ENCODE assay signal across 37 cellular contexts in genomic region chr2:38912619-38913018, GRCh38. TPM values are rescaled to one million over a fixed set of nuclear protein-coding genes. Genes with fewer than 3 reads are reported as not detected.
DNase-seq lines count a peak whose midpoint lies in the region; ATAC-seq, FAIRE-seq and TF ChIP-seq lines count a peak whose summit lies in the region.
"Had no signal": no experiment of that assay in that cellular context is flagged by ENCODE, and none has a peak within 500 bp of the region (broad histone marks: within the 10 kb centered on the region; RNA-seq: fewer than 3 reads in every experiment).

No MANE protein-coding gene starts in this region.

- BruUV-seq in HepG2 (replicated peaks; lab: Mats Ljungman, UMichigan): no TSS peak
- BruUV-seq in K562 (replicated peaks; lab: Mats Ljungman, UMichigan): no TSS peak

- CTCF ChIA-PET in HepG2 (lab: Yijun Ruan, JAX; ENCODE audit: low intra/inter-chr PET ratio, low total read pairs): no interaction called here
- CTCF ChIA-PET in K562 (lab: Yijun Ruan, JAX; ENCODE audit: low intra/inter-chr PET ratio): no interaction called here

- H3K9ac ChIP-seq in HepG2 (ENCODE audit: insufficient read depth, low read depth, low read length): no peak overlapping the region
- H3K9ac ChIP-seq in K562 (ENCODE audit: insufficient read depth in 1 of 2, low read depth in 2 of 2, low read length in 2 of 2): no peak overlapping the region
- H3K9ac ChIP-seq in skeletal muscle tissue (ENCODE audit: low read depth in 1 of 3, low read length in 3 of 3): no peak overlapping the region
- H3K9ac ChIP-seq: BLaER1; BLaER1 treated with 17β-estradiol and CSF1 and Interleukin-3, amounts not matched to agents 10 nM and 100 nM had no signal

- H3K9me1 ChIP-seq in K562 (ENCODE audit: control insufficient read depth, insufficient read depth, low read length): no peaks in the 10 kb centered on the region

- TF ChIP-seq CTCF in HepG2 (CRISPR knock-in tag; IDR thresholded peaks at IDR 0.05) (no peak), right lobe of liver (IDR thresholded peaks at IDR 0.05) (no peak), adrenal gland (IDR thresholded peaks at IDR 0.05) (no peak), K562 (IDR thresholded peaks at IDR 0.05 in 2 of 3, conservative IDR thresholded peaks at IDR 0.05 in 1 of 3; ENCODE audit: insufficient read depth in 2 of 3, low read depth in 1 of 3, low read length in 3 of 3) (no peak), coronary artery (IDR thresholded peaks at IDR 0.05) (no peak), foreskin keratinocyte (conservative IDR thresholded peaks at IDR 0.05) (no peak)

- H3K4me2 ChIP-seq in HepG2 (ENCODE audit: low read depth, low read length) (no peak overlapping the region), K562 (ENCODE audit: insufficient read depth, low read length) (no peak overlapping the region)
- H3K4me2 ChIP-seq: A549; BLaER1; BLaER1 treated with 17β-estradiol and CSF1 and Interleukin-3, amounts not matched to agents 10 nM and 100 nM had no signal

- in situ Hi-C loops in HepG2 (cut with HindIII; ENCODE audit: extremely low pct_ligation_motif_present, low pct_unique_long_range_greater_than_20kb) (no loop called here), K562 (cut with MboI) (no loop called here)

- TF ChIP-seq POLR2A in HepG2 (IDR thresholded peaks at IDR 0.05; ENCODE audit: insufficient read depth in 1 of 2, low read depth in 2 of 2, low read length in 2 of 2) (no peak), right lobe of liver (IDR thresholded peaks at IDR 0.05) (no peak), adrenal gland (IDR thresholded peaks at IDR 0.05) (no peak), K562 (conservative IDR thresholded peaks at IDR 0.05) (no peak)

- intact Hi-C loops in HepG2 (cut with micrococcal nuclease; ENCODE audit: unreplicated experiment): no loop called here
- intact Hi-C loops in right lobe of liver (cut with DNase I): no loop called here
- intact Hi-C loops in adrenal gland (cut with DNase I): no loop called here
- intact Hi-C loops in K562 (cut with micrococcal nuclease): loop anchor here (5.0 kb wide), 1 partner anchor 65 kb away; no protein-coding TSS in a partner anchor

- WGBS in HepG2 (ENCODE audit: low lambda C conversion rate): 0% methylated on average over 1 of the region's 1 CpG
- whole genome bisulfite sequencing in right lobe of liver (ENCODE audit: insufficient coverage, low coverage, low lambda C conversion rate, missing lambda C conversion rate): 70% methylated on average over 1 of the region's 1 CpG
- 58 to 88% (median 75%) methylated on average over 1 of the region's 1 CpG for WGBS in adrenal gland, 4 donors
- WGBS in K562 (ENCODE audit: insufficient coverage, low coverage, missing lambda C conversion rate): 15% methylated on average over 1 of the region's 1 CpG

- no peak for TF ChIP-seq RAD21 in HepG2 (CRISPR knock-in tag; IDR thresholded peaks at IDR 0.05)
- TF ChIP-seq RAD21 in K562 (CRISPR knock-in tag; conservative IDR thresholded peaks at IDR 0.05 in 1 of 2, IDR thresholded peaks at IDR 0.05 in 1 of 2): no peak

- H2AFZ ChIP-seq in HepG2 (ENCODE audit: low read length) (no peak overlapping the region), K562 (ENCODE audit: low read depth, low read length) (no peak overlapping the region)

- POLR2A ChIA-PET in HepG2 (lab: Yijun Ruan, JAX) (no interaction called here), K562 (lab: Yijun Ruan, JAX) (interaction anchor here (0.9 to 1.6 kb wide), 4 partner anchors 11 to 35 kb away, joined by 3 to 4 read pairs (median 3); no protein-coding TSS in a partner anchor)

- H3K27ac ChIP-seq in HepG2 (ENCODE audit: extremely low read length, insufficient read depth, low read length) (no peak overlapping the region), right lobe of liver (no peak overlapping the region), adrenal gland (peak overlapping the region in 3 of 5 donors; percentile 12 to 25 (median 15)), K562 (ENCODE audit: extremely low read depth, low read depth, low read length) (no peak overlapping the region), skeletal muscle tissue (ENCODE audit: low read depth, low read length) (peak overlapping the region; percentile 16), coronary artery (no peak overlapping the region), foreskin keratinocyte (no peak overlapping the region)
- H3K27ac ChIP-seq: 22Rv1; A549; BLaER1; BLaER1 treated with 17β-estradiol and CSF1 and Interleukin-3, amounts not matched to agents 10 nM and 100 nM; C4-2B had no signal

- ATAC-seq in HepG2 (no peak), right lobe of liver (no peak), K562 (no peak), foreskin keratinocyte (no peak)
- ATAC-seq: A549; CD8-positive, alpha-beta T cell had no signal

- H3K36me3 ChIP-seq in HepG2 (replicated peaks in 1 of 2; ENCODE audit: control insufficient read depth in 1 of 2, insufficient read depth in 2 of 2, low read length in 2 of 2): no peaks in the 10 kb centered on the region
- no peaks in the 10 kb centered on the region for H3K36me3 ChIP-seq in right lobe of liver
- no peaks in the 10 kb centered on the region for H3K36me3 ChIP-seq in adrenal gland (replicated peaks in 1 of 2)
- no peaks in the 10 kb centered on the region for H3K36me3 ChIP-seq in K562 (ENCODE audit: control insufficient read depth, insufficient read depth, low read length)
- no peaks in the 10 kb centered on the region for H3K36me3 ChIP-seq in skeletal muscle tissue (ENCODE audit: control insufficient read depth in 3 of 3, insufficient read depth in 3 of 3, low read length in 3 of 3)
- H3K36me3 ChIP-seq: BE2C; BLaER1; BLaER1 treated with 17β-estradiol and CSF1 and Interleukin-3, amounts not matched to agents 10 nM and 100 nM had no signal

- no peak overlapping the region for H3K4me3 ChIP-seq in HepG2 (replicated peaks in 1 of 3; ENCODE audit: insufficient read depth in 1 of 3, low read depth in 2 of 3, low read length in 3 of 3)
- no peak overlapping the region for H3K4me3 ChIP-seq in right lobe of liver
- H3K4me3 ChIP-seq in adrenal gland: no peak overlapping the region
- H3K4me3 ChIP-seq in K562: no peak overlapping the region
- H3K4me3 ChIP-seq in skeletal muscle tissue (ENCODE audit: low read length in 3 of 3): no peak overlapping the region
- no peak overlapping the region for H3K4me3 ChIP-seq in coronary artery
- H3K4me3 ChIP-seq: A549; BLaER1; BLaER1 treated with 17β-estradiol and CSF1 and Interleukin-3, amounts not matched to agents 10 nM and 100 nM had no signal

- no peaks in the 10 kb centered on the region for H3K79me2 ChIP-seq in HepG2 (ENCODE audit: insufficient read depth, low read length)
- H3K79me2 ChIP-seq in K562 (ENCODE audit: control insufficient read depth, insufficient read depth, low read length): no peaks in the 10 kb centered on the region

- H4K20me1 ChIP-seq in HepG2 (ENCODE audit: insufficient read depth, low read length) (no peaks in the 10 kb centered on the region), K562 (replicated peaks; ENCODE audit: control insufficient read depth, insufficient read depth, low read length) (no peaks in the 10 kb centered on the region)
- H4K20me1 ChIP-seq: BLaER1; BLaER1 treated with 17β-estradiol and CSF1 and Interleukin-3, amounts not matched to agents 10 nM and 100 nM had no signal

- TF ChIP-seq EP300 in HepG2 (IDR thresholded peaks at IDR 0.05; ENCODE audit: low read depth in 2 of 2, low read length in 2 of 2) (no peak), HepG2 (CRISPR knock-in tag; IDR thresholded peaks at IDR 0.05; ENCODE audit: borderline replicate concordance) (no peak), K562 (IDR thresholded peaks at IDR 0.05; ENCODE audit: low read length) (no peak)

- H3K4me1 ChIP-seq in HepG2 (ENCODE audit: insufficient read depth, low read length) (peaks cover 14% of the 10 kb centered on the region), right lobe of liver (no peaks in the 10 kb centered on the region), adrenal gland (replicated peaks in 1 of 2) (peaks cover 12 to 24% of the 10 kb centered on the region in 2 donors), K562 (replicated peaks in 1 of 2; ENCODE audit: control insufficient read depth in 2 of 2, insufficient read depth in 2 of 2, low read length in 2 of 2) (no peaks in the 10 kb centered on the region), skeletal muscle tissue (ENCODE audit: control insufficient read depth in 3 of 3, insufficient read depth in 3 of 3, low read length in 3 of 3) (peaks cover 0 to 3% (median 0%) of the 10 kb centered on the region in 3 donors), foreskin keratinocyte (peaks cover 7% of the 10 kb centered on the region)
- H3K4me1 ChIP-seq: A549, BE2C, BLaER1, Caco-2 had no signal

- H3K9me3 ChIP-seq in HepG2 (ENCODE audit: low read length): no peaks in the 10 kb centered on the region
- H3K9me3 ChIP-seq in right lobe of liver: no peaks in the 10 kb centered on the region
- no peaks in the 10 kb centered on the region for H3K9me3 ChIP-seq in adrenal gland (replicated peaks in 1 of 3)
- H3K9me3 ChIP-seq in K562 (replicated peaks; ENCODE audit: control insufficient read depth, insufficient read depth, low read depth, low read length): no peaks in the 10 kb centered on the region
- no peaks in the 10 kb centered on the region for H3K9me3 ChIP-seq in skeletal muscle tissue (ENCODE audit: control insufficient read depth in 3 of 3, low read length in 3 of 3)
- H3K9me3 ChIP-seq: A549; BE2C; BLaER1; BLaER1 treated with 17β-estradiol and CSF1 and Interleukin-3, amounts not matched to agents 10 nM and 100 nM; Caco-2 had no signal

- no peaks in the 10 kb centered on the region for H3K27me3 ChIP-seq in HepG2 (ENCODE audit: control insufficient read depth in 1 of 2, insufficient read depth in 2 of 2, low read length in 2 of 2)
- H3K27me3 ChIP-seq in right lobe of liver: no peaks in the 10 kb centered on the region
- no peaks in the 10 kb centered on the region for H3K27me3 ChIP-seq in adrenal gland
- no peaks in the 10 kb centered on the region for H3K27me3 ChIP-seq in K562 (ENCODE audit: control insufficient read depth in 2 of 2, insufficient read depth in 2 of 2, low read length in 2 of 2)
- H3K27me3 ChIP-seq in skeletal muscle tissue (ENCODE audit: control insufficient read depth in 3 of 3, insufficient read depth in 3 of 3, low read length in 3 of 3): no peaks in the 10 kb centered on the region
- no peaks in the 10 kb centered on the region for H3K27me3 ChIP-seq in foreskin keratinocyte
- H3K27me3 ChIP-seq: BE2C; BLaER1; BLaER1 treated with 17β-estradiol and CSF1 and Interleukin-3, amounts not matched to agents 10 nM and 100 nM had no signal

- FAIRE-seq in HepG2 (lab: Jason Lieb, UNC) (no peak), K562 (lab: Jason Lieb, UNC) (no peak)
- FAIRE-seq: A204.1, A549, D721Med had no signal

- DNase-seq in HepG2 (ENCODE audit: low spot score): no peak
- no peak for DNase-seq in right lobe of liver
- no peak for DNase-seq in adrenal gland
- no peak for DNase-seq in K562 (ENCODE audit: extremely low read depth in 1 of 4, low spot score in 3 of 4)
- no peak for DNase-seq in coronary artery (ENCODE audit: low spot score)
- no peak for DNase-seq in foreskin keratinocyte
- DNase-seq in activated CD4-positive, alpha-beta T cell treated with anti-CD3 and anti-CD28 coated beads, Interleukin-2, amount 50 U/mL, for 1 hour: no peak
- DNase-seq: 8988T; ACHN; AML-193; BE2C; C1 segment of cervical spinal cord; Caco-2; Calu3; CD4-positive, alpha-beta memory T cell; CD4-positive, alpha-beta T cell; CD4-positive, CD25-positive, alpha-beta regulatory T cell; CD8-positive, alpha-beta memory T cell; CD8-positive, alpha-beta T cell; COR-L47; DMS 273 treated with DMSO at 0.1 percent for 48 hours; DMS153; DMS53; DMS79; DMS79 treated with DMSO at 0.1 percent for 48 hours; DND-41; EL had no signal

RNA-seq across cellular contexts. Expression of gene ARHGEF33, which starts 22.9 kb away (rescaled TPM):
- total RNA-seq in HepG2 (2016; rRNA removed; fragmentation: Illumina TruSeq; extraction: Trizol) (not detected in 2 replicates), right lobe of liver (under 1 TPM in 4 of 6 experiments, not detected in 2; 0.11 to 0.56 (median 0.29) TPM), adrenal gland (1 to 10 TPM in 5 of 8 donors, under 1 TPM in 3; 0.49 to 8.3 (median 1.5) TPM), K562 (2014; rRNA removed) (0.04 TPM in 1 of 2 replicates, not detected in the other), K562 (2014; rRNA removed; fragmentation: Illumina TruSeq; extraction: Trizol) (not detected in 2 replicates), K562 (2015; rRNA removed; fragmentation: Illumina TruSeq; extraction: Trizol) (0.04 TPM in 1 of 2 replicates, not detected in the other), K562 (2021) (0.02 TPM in 1 of 2 replicates, not detected in the other), skeletal muscle tissue (under 0.01 TPM), foreskin keratinocyte (0.28 and 0.37 TPM in 2 replicates)
- not detected in 2 replicates for total RNA-seq in HepG2 (2016; cell fraction: cytosol; rRNA removed; fragmentation: Illumina TruSeq; extraction: Trizol; ENCODE audit: low read depth)
- 0.04 TPM in 1 of 2 replicates, not detected in the other for total RNA-seq in HepG2 (2016; cell fraction: insoluble cytoplasmic fraction; rRNA removed; fragmentation: Illumina TruSeq; extraction: Trizol)
- not detected in 2 replicates for total RNA-seq in HepG2 (2016; cell fraction: membrane; rRNA removed; fragmentation: Illumina TruSeq; extraction: Trizol)
- total RNA-seq in HepG2 (2016; cell fraction: nucleus; rRNA removed; fragmentation: Illumina TruSeq; extraction: Trizol): 0.37 TPM in 1 of 2 replicates, not detected in the other
- polyA plus RNA-seq in HepG2 (2011; rRNA removed) (0.03 and 0.04 TPM in 2 replicates), adrenal gland (1 to 10 TPM; 1.5 to 2.1 (median 2.1) TPM), K562 (2011; rRNA removed) (0.01 and 0.03 TPM in 2 replicates), K562 (2014; fragmentation: Illumina TruSeq; extraction: Trizol) (not detected in 2 replicates), K562 (2014; fragmentation: Nextera tagmentation; extraction: Ambion mirVana) (under 1 TPM in 1 of 2 experiments, not detected in 1; 0.08 TPM), K562 (2014; rRNA removed) (not detected in 2 replicates), foreskin keratinocyte (0.18 and 0.34 TPM in 2 replicates)
- polyA plus RNA-seq in HepG2 (2011; cell fraction: cytosol; rRNA removed): 0.01 and 0.03 TPM in 2 replicates
- polyA plus RNA-seq in HepG2 (2011; cell fraction: nucleus; rRNA removed): 0.10 and 0.21 TPM in 2 replicates
- polyA plus RNA-seq in HepG2 (2012): 0.04 and 0.19 TPM in 2 replicates
- not detected in 2 replicates for polyA plus RNA-seq in HepG2 (2016; cell fraction: cytosol; fragmentation: Illumina TruSeq; extraction: Trizol; ENCODE audit: low read depth)
- polyA plus RNA-seq in HepG2 (2016; cell fraction: insoluble cytoplasmic fraction; fragmentation: Illumina TruSeq; extraction: Trizol; ENCODE audit: low read depth): not detected in 2 replicates
- not detected in 2 replicates for polyA plus RNA-seq in HepG2 (2016; cell fraction: membrane; fragmentation: Illumina TruSeq; extraction: Trizol; ENCODE audit: low read depth)
- polyA plus RNA-seq in HepG2 (2016; cell fraction: nucleus; fragmentation: Illumina TruSeq; extraction: Trizol; ENCODE audit: insufficient read depth, low read depth): 0.27 and 0.41 TPM in 2 replicates
- polyA minus RNA-seq in HepG2 (2011; rRNA and poly(A)+ RNA removed; ENCODE audit: low replicate concordance): 0.04 TPM in 1 of 2 replicates, not detected in the other
- not detected in 2 replicates for polyA minus RNA-seq in HepG2 (2011; cell fraction: cytosol; rRNA and poly(A)+ RNA removed)
- 0.39 and 1.5 TPM in 2 replicates for polyA minus RNA-seq in HepG2 (2011; cell fraction: nucleus; rRNA and poly(A)+ RNA removed)
- 0.35 TPM in 1 of 2 replicates, not detected in the other for total RNA-seq in K562 (2011; cell fraction: chromatin; rRNA removed; ENCODE audit: low replicate concordance)
- not detected in 2 replicates for total RNA-seq in K562 (2011; cell fraction: nucleolus; rRNA removed)
- total RNA-seq in K562 (2011; cell fraction: nucleoplasm; rRNA removed): not detected in 2 replicates
- polyA plus RNA-seq in K562 (2011; cell fraction: cytosol; rRNA removed): 0.01 and 0.04 TPM in 2 replicates
- 0.07 and 0.10 TPM in 2 replicates for polyA plus RNA-seq in K562 (2011; cell fraction: nucleus; rRNA removed)
- 0.01 TPM in 1 of 2 replicates, not detected in the other for polyA plus RNA-seq in K562 (2012)
- polyA minus RNA-seq in K562 (2011; rRNA and poly(A)+ RNA removed): 0.03 TPM in 1 of 2 replicates, not detected in the other
- not detected in 2 replicates for polyA minus RNA-seq in K562 (2011; cell fraction: cytosol; rRNA and poly(A)+ RNA removed)
- 0.11 TPM in 1 of 2 replicates, not detected in the other for polyA minus RNA-seq in K562 (2011; cell fraction: nucleus; rRNA and poly(A)+ RNA removed)
- total RNA-seq: Caco-2; CD4-positive, alpha-beta T cell; CD4-positive, CD25-positive, alpha-beta regulatory T cell; CD8-positive, alpha-beta T cell; Daoy had no signal
- polyA plus RNA-seq: CD14-positive monocyte; CD8-positive, alpha-beta memory T cell had no signal

RNA-seq across cellular contexts. Expression of gene MORN2, which starts 36.8 kb away (rescaled TPM):
- total RNA-seq in HepG2 (2016; rRNA removed; fragmentation: Illumina TruSeq; extraction: Trizol) (28.0 and 38.6 TPM in 2 replicates), right lobe of liver (1 to 10 TPM; 4.1 to 8.1 (median 5.0) TPM), adrenal gland (10 to 100 TPM; 17.0 to 35.5 (median 21.9) TPM), K562 (2014; rRNA removed) (10.4 and 10.8 TPM in 2 replicates), K562 (2014; rRNA removed; fragmentation: Illumina TruSeq; extraction: Trizol) (20.8 and 21.1 TPM in 2 replicates), K562 (2015; rRNA removed; fragmentation: Illumina TruSeq; extraction: Trizol) (16.9 and 23.6 TPM in 2 replicates), K562 (2021) (10.2 and 10.4 TPM in 2 replicates), skeletal muscle tissue (12.0 TPM), foreskin keratinocyte (17.3 and 20.5 TPM in 2 replicates)
- total RNA-seq in HepG2 (2016; cell fraction: cytosol; rRNA removed; fragmentation: Illumina TruSeq; extraction: Trizol; ENCODE audit: low read depth): 15.2 and 17.8 TPM in 2 replicates
- total RNA-seq in HepG2 (2016; cell fraction: insoluble cytoplasmic fraction; rRNA removed; fragmentation: Illumina TruSeq; extraction: Trizol): 26.8 and 38.7 TPM in 2 replicates
- total RNA-seq in HepG2 (2016; cell fraction: membrane; rRNA removed; fragmentation: Illumina TruSeq; extraction: Trizol): 21.3 and 23.0 TPM in 2 replicates
- 10.8 and 13.4 TPM in 2 replicates for total RNA-seq in HepG2 (2016; cell fraction: nucleus; rRNA removed; fragmentation: Illumina TruSeq; extraction: Trizol)
- polyA plus RNA-seq in HepG2 (2011; rRNA removed) (4.6 and 7.0 TPM in 2 replicates), adrenal gland (10 to 100 TPM; 34.1 to 74.1 (median 55.0) TPM), K562 (2011; rRNA removed) (11.9 and 18.5 TPM in 2 replicates), K562 (2014; fragmentation: Illumina TruSeq; extraction: Trizol) (15.3 and 16.9 TPM in 2 replicates), K562 (2014; fragmentation: Nextera tagmentation; extraction: Ambion mirVana) (10 to 100 TPM; 35.4 to 39.5 TPM), K562 (2014; rRNA removed) (19.4 and 25.8 TPM in 2 replicates), foreskin keratinocyte (26.0 and 27.3 TPM in 2 replicates)
- polyA plus RNA-seq in HepG2 (2011; cell fraction: cytosol; rRNA removed): 3.8 and 5.3 TPM in 2 replicates
- 0.76 and 1.3 TPM in 2 replicates for polyA plus RNA-seq in HepG2 (2011; cell fraction: nucleus; rRNA removed)
- 8.9 and 12.7 TPM in 2 replicates for polyA plus RNA-seq in HepG2 (2012)
- polyA plus RNA-seq in HepG2 (2016; cell fraction: cytosol; fragmentation: Illumina TruSeq; extraction: Trizol; ENCODE audit: low read depth): 16.5 and 17.4 TPM in 2 replicates
- 36.3 and 42.2 TPM in 2 replicates for polyA plus RNA-seq in HepG2 (2016; cell fraction: insoluble cytoplasmic fraction; fragmentation: Illumina TruSeq; extraction: Trizol; ENCODE audit: low read depth)
- 21.4 and 21.5 TPM in 2 replicates for polyA plus RNA-seq in HepG2 (2016; cell fraction: membrane; fragmentation: Illumina TruSeq; extraction: Trizol; ENCODE audit: low read depth)
- polyA plus RNA-seq in HepG2 (2016; cell fraction: nucleus; fragmentation: Illumina TruSeq; extraction: Trizol; ENCODE audit: insufficient read depth, low read depth): 19.3 and 21.2 TPM in 2 replicates
- 0.58 and 1.8 TPM in 2 replicates for polyA minus RNA-seq in HepG2 (2011; rRNA and poly(A)+ RNA removed; ENCODE audit: low replicate concordance)
- polyA minus RNA-seq in HepG2 (2011; cell fraction: cytosol; rRNA and poly(A)+ RNA removed): 2.3 and 2.4 TPM in 2 replicates
- 1.8 and 3.2 TPM in 2 replicates for polyA minus RNA-seq in HepG2 (2011; cell fraction: nucleus; rRNA and poly(A)+ RNA removed)
- total RNA-seq in K562 (2011; cell fraction: chromatin; rRNA removed; ENCODE audit: low replicate concordance): 0.67 and 0.81 TPM in 2 replicates
- total RNA-seq in K562 (2011; cell fraction: nucleolus; rRNA removed): 1.2 and 2.2 TPM in 2 replicates
- total RNA-seq in K562 (2011; cell fraction: nucleoplasm; rRNA removed): 2.1 and 2.8 TPM in 2 replicates
- polyA plus RNA-seq in K562 (2011; cell fraction: cytosol; rRNA removed): 3.2 and 6.2 TPM in 2 replicates
- polyA plus RNA-seq in K562 (2011; cell fraction: nucleus; rRNA removed): 1.7 and 3.2 TPM in 2 replicates
- 12.1 and 35.2 TPM in 2 replicates for polyA plus RNA-seq in K562 (2012)
- polyA minus RNA-seq in K562 (2011; rRNA and poly(A)+ RNA removed): 9.4 and 10.2 TPM in 2 replicates
- polyA minus RNA-seq in K562 (2011; cell fraction: cytosol; rRNA and poly(A)+ RNA removed): 3.2 TPM in 1 of 2 replicates, not detected in the other
- 0.67 and 1.00 TPM in 2 replicates for polyA minus RNA-seq in K562 (2011; cell fraction: nucleus; rRNA and poly(A)+ RNA removed)

RNA-seq across cellular contexts. Expression of gene DHX57, which starts 36.9 kb away (rescaled TPM):
- total RNA-seq in HepG2 (2016; rRNA removed; fragmentation: Illumina TruSeq; extraction: Trizol): 24.2 and 33.3 TPM in 2 replicates
- 5.9 and 6.1 TPM in 2 replicates for total RNA-seq in HepG2 (2016; cell fraction: cytosol; rRNA removed; fragmentation: Illumina TruSeq; extraction: Trizol; ENCODE audit: low read depth)
- 21.5 and 35.3 TPM in 2 replicates for total RNA-seq in HepG2 (2016; cell fraction: insoluble cytoplasmic fraction; rRNA removed; fragmentation: Illumina TruSeq; extraction: Trizol)
- total RNA-seq in HepG2 (2016; cell fraction: membrane; rRNA removed; fragmentation: Illumina TruSeq; extraction: Trizol): 8.5 and 9.0 TPM in 2 replicates
- 22.5 and 29.3 TPM in 2 replicates for total RNA-seq in HepG2 (2016; cell fraction: nucleus; rRNA removed; fragmentation: Illumina TruSeq; extraction: Trizol)
- polyA plus RNA-seq in HepG2 (2011; rRNA removed): 9.2 and 10.3 TPM in 2 replicates
- polyA plus RNA-seq in HepG2 (2011; cell fraction: cytosol; rRNA removed): 5.0 and 6.8 TPM in 2 replicates
- 5.3 and 7.3 TPM in 2 replicates for polyA plus RNA-seq in HepG2 (2011; cell fraction: nucleus; rRNA removed)
- polyA plus RNA-seq in HepG2 (2012): 8.2 and 11.0 TPM in 2 replicates
- 0.76 and 1.6 TPM in 2 replicates for polyA plus RNA-seq in HepG2 (2016; cell fraction: cytosol; fragmentation: Illumina TruSeq; extraction: Trizol; ENCODE audit: low read depth)
- 28.0 and 28.1 TPM in 2 replicates for polyA plus RNA-seq in HepG2 (2016; cell fraction: insoluble cytoplasmic fraction; fragmentation: Illumina TruSeq; extraction: Trizol; ENCODE audit: low read depth)
- 2.1 and 3.6 TPM in 2 replicates for polyA plus RNA-seq in HepG2 (2016; cell fraction: membrane; fragmentation: Illumina TruSeq; extraction: Trizol; ENCODE audit: low read depth)
- 26.5 and 31.9 TPM in 2 replicates for polyA plus RNA-seq in HepG2 (2016; cell fraction: nucleus; fragmentation: Illumina TruSeq; extraction: Trizol; ENCODE audit: insufficient read depth, low read depth)
- 15.2 and 21.4 TPM in 2 replicates for polyA minus RNA-seq in HepG2 (2011; rRNA and poly(A)+ RNA removed; ENCODE audit: low replicate concordance)
- 10.3 and 17.1 TPM in 2 replicates for polyA minus RNA-seq in HepG2 (2011; cell fraction: cytosol; rRNA and poly(A)+ RNA removed)
- polyA minus RNA-seq in HepG2 (2011; cell fraction: nucleus; rRNA and poly(A)+ RNA removed): 26.0 and 39.3 TPM in 2 replicates
- total RNA-seq in right lobe of liver: 1 to 10 TPM; 4.4 to 6.4 (median 4.9) TPM
- total RNA-seq in adrenal gland: 10 to 100 TPM in 6 of 8 donors, 1 to 10 TPM in 2; 9.4 to 25.3 (median 16.9) TPM
- polyA plus RNA-seq in adrenal gland: 10 to 100 TPM; 16.9 to 26.1 (median 19.0) TPM
- total RNA-seq in K562 (2011; cell fraction: chromatin; rRNA removed; ENCODE audit: low replicate concordance): 30.4 and 67.1 TPM in 2 replicates
- total RNA-seq in K562 (2011; cell fraction: nucleolus; rRNA removed): 13.2 and 20.3 TPM in 2 replicates
- total RNA-seq in K562 (2011; cell fraction: nucleoplasm; rRNA removed): 27.6 and 28.2 TPM in 2 replicates
- total RNA-seq in K562 (2014; rRNA removed): 15.1 and 15.8 TPM in 2 replicates
- total RNA-seq in K562 (2014; rRNA removed; fragmentation: Illumina TruSeq; extraction: Trizol): 20.8 and 22.1 TPM in 2 replicates
- total RNA-seq in K562 (2015; rRNA removed; fragmentation: Illumina TruSeq; extraction: Trizol): 17.0 and 20.2 TPM in 2 replicates
- 18.4 and 20.1 TPM in 2 replicates for total RNA-seq in K562 (2021)
- polyA plus RNA-seq in K562 (2011; rRNA removed): 15.9 and 23.6 TPM in 2 replicates
- polyA plus RNA-seq in K562 (2011; cell fraction: cytosol; rRNA removed): 5.8 and 8.1 TPM in 2 replicates
- polyA plus RNA-seq in K562 (2011; cell fraction: nucleus; rRNA removed): 13.0 and 13.4 TPM in 2 replicates
- 8.7 and 11.1 TPM in 2 replicates for polyA plus RNA-seq in K562 (2012)
- 15.6 and 17.9 TPM in 2 replicates for polyA plus RNA-seq in K562 (2014; fragmentation: Illumina TruSeq; extraction: Trizol)
- polyA plus RNA-seq in K562 (2014; fragmentation: Nextera tagmentation; extraction: Ambion mirVana): 10 to 100 TPM in 1 of 2 experiments, 1 to 10 TPM in 1; 7.4 to 10.2 TPM
- polyA plus RNA-seq in K562 (2014; rRNA removed): 13.1 and 14.8 TPM in 2 replicates
- polyA minus RNA-seq in K562 (2011; rRNA and poly(A)+ RNA removed): 41.6 and 43.8 TPM in 2 replicates
- 16.9 and 25.6 TPM in 2 replicates for polyA minus RNA-seq in K562 (2011; cell fraction: cytosol; rRNA and poly(A)+ RNA removed)
- 9.4 and 16.1 TPM in 2 replicates for polyA minus RNA-seq in K562 (2011; cell fraction: nucleus; rRNA and poly(A)+ RNA removed)
- total RNA-seq in skeletal muscle tissue: 21.9 TPM
- 26.1 and 26.6 TPM in 2 replicates for total RNA-seq in foreskin keratinocyte
- 11.7 and 12.6 TPM in 2 replicates for polyA plus RNA-seq in foreskin keratinocyte

Comparison
In these comparisons a context has a peak if more than half of its experiments do, and no peak if none do; other contexts are left out.
1. H3K27ac ChIP-seq: peak in adrenal gland (3 of 5) and skeletal muscle tissue (single experiment); none in HepG2 (single experiment), right lobe of liver (0 of 3), K562 (single experiment), coronary artery (0 of 2) and foreskin keratinocyte (single experiment).